Comparison of ENCODE assay signal across 9 cellular contexts in the genomic region with DNA sequence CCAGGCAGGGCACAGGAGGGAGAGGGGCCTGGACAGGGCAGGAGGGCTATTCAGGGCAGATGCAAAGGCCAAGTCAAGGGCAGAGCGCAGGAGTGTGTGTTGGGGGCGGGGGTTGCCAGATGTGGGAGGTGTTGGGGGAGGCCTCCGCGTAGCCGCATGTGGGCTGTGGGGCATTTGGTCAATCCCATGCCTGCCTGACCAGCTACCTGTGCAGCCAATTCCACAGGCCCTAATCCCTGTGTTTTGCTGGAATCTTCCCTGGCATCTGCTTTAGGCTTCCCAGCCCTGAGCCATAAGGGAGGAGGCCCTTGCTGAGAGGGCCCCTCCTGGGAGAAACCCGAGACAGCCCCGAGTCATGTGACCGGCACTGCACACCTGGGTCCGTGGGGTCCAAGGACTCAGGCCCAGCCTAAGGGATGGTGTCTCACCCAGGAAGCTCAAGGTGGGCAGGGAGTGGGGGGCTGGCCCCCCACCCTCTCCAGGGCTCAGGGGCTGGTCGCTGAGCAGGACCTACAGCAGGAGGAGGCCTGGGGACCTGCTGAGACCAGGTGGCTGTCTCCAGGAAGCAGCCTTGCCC. TPM values are rescaled to one million over a fixed set of nuclear protein-coding genes. Genes with fewer than 3 reads are reported as not detected.
DNase-seq lines count a peak whose midpoint lies in the region; ATAC-seq and TF ChIP-seq lines count a peak whose summit lies in the region.
"Had no signal": no experiment of that assay in that cellular context is flagged by ENCODE, and none has a peak within 500 bp of the region (broad histone marks: within the 10 kb centered on the region; RNA-seq: fewer than 3 reads in every experiment).

No MANE protein-coding gene starts in this region.

- peak overlapping the region; percentile 65 for H2AFZ ChIP-seq in osteoblast (ENCODE audit: low read length)
- no peak overlapping the region for H2AFZ ChIP-seq in PC-3 (ENCODE audit: low read length)

- no TSS peak for BruUV-seq in PC-3 (replicated peaks; lab: Mats Ljungman, UMichigan)

- no peaks in the 10 kb centered on the region for H3K27me3 Mint-ChIP-seq in chondrocyte (ENCODE audit: low read depth)

- H4K20me1 ChIP-seq in osteoblast (ENCODE audit: insufficient read depth, low read length) (no peaks in the 10 kb centered on the region), PC-3 (ENCODE audit: low read length) (no peaks in the 10 kb centered on the region)

- H3K9ac ChIP-seq in PC-3 (ENCODE audit: low read length), result no peak overlapping the region

- H3K27me3 ChIP-seq in osteoblast (ENCODE audit: insufficient read depth, low read length), result no peaks in the 10 kb centered on the region
- H3K27me3 ChIP-seq in PC-3 (ENCODE audit: low read length), result no peaks in the 10 kb centered on the region
- H3K27me3 ChIP-seq in prostate gland (replicated peaks; ENCODE audit: insufficient read depth), result no peaks in the 10 kb centered on the region

- DNase-seq in DMS79 treated with DMSO at 0.1 percent for 48 hours (lab: John Stamatoyannopoulos, UW) (peak; percentile 73), NCI-H1436 treated with DMSO at 0.1 percent for 48 hours (lab: John Stamatoyannopoulos, UW) (peak; percentile 27), chondrocyte (ENCODE audit: low spot score) (no peak), osteoblast (ENCODE audit: insufficient read length, low spot score, missing footprints) (peak; percentile 83), PC-3 (no peak), dermis blood vessel endothelial cell (no peak), prostate gland (ENCODE audit: low spot score) (no peak)

- H3K79me2 ChIP-seq in osteoblast (ENCODE audit: insufficient read depth, low read length) (no peaks in the 10 kb centered on the region), PC-3 (ENCODE audit: low read length) (no peaks in the 10 kb centered on the region)

- H3K4me3 Mint-ChIP-seq in chondrocyte (ENCODE audit: unreplicated experiment), result no peak overlapping the region

- 74% methylated on average over 10 of the region's 10 CpGs for WGBS in prostate gland

- H3K36me3 ChIP-seq in osteoblast (ENCODE audit: insufficient read depth, low read length), result peaks cover 5% of the 10 kb centered on the region
- H3K36me3 ChIP-seq in PC-3 (ENCODE audit: low read depth, low read length), result no peaks in the 10 kb centered on the region; the same call in 1 of the 2 replicates
- H3K36me3 ChIP-seq in prostate gland, result no peaks in the 10 kb centered on the region

- H3K27ac Mint-ChIP-seq in chondrocyte (ENCODE audit: unreplicated experiment), result peak overlapping the region; percentile 85

- TF ChIP-seq CTCF in chondrocyte (IDR thresholded peaks at IDR 0.05) (no peak), osteoblast (IDR thresholded peaks at IDR 0.05; ENCODE audit: extremely low read depth, low read depth, low read length) (no peak), PC-3 (conservative IDR thresholded peaks at IDR 0.05; ENCODE audit: low read depth, low read length) (no peak), prostate gland (IDR thresholded peaks at IDR 0.05) (no peak)

- peaks cover 8% of the 10 kb centered on the region for H3K4me1 ChIP-seq in osteoblast (ENCODE audit: insufficient read depth, low read length)
- no peaks in the 10 kb centered on the region for H3K4me1 ChIP-seq in PC-3 (ENCODE audit: insufficient read depth, low read length)
- H3K4me1 ChIP-seq in prostate gland (replicated peaks), result no peaks in the 10 kb centered on the region

- H3K4me2 ChIP-seq in osteoblast (ENCODE audit: insufficient read depth, low read length) (peak overlapping the region; percentile 58), PC-3 (ENCODE audit: low read length) (no peak overlapping the region)

- H3K9me3 Mint-ChIP-seq in chondrocyte (ENCODE audit: low read depth), result no peaks in the 10 kb centered on the region

- H3K9me3 ChIP-seq in osteoblast (ENCODE audit: low read depth, low read length), result no peaks in the 10 kb centered on the region
- no peaks in the 10 kb centered on the region for H3K9me3 ChIP-seq in PC-3 (ENCODE audit: low read length)
- no peaks in the 10 kb centered on the region for H3K9me3 ChIP-seq in prostate gland

- peaks cover under 1% of the 10 kb centered on the region for H3K36me3 Mint-ChIP-seq in chondrocyte (ENCODE audit: low read depth)

- ATAC-seq in GM21447 (IDR thresholded peaks at IDR 0.05; ENCODE audit: unreplicated experiment), result peak; percentile 6
- no peak for ATAC-seq in PC-3

- no peaks in the 10 kb centered on the region for H3F3A ChIP-seq in PC-3 (ENCODE audit: low read length, unreplicated experiment)

- peaks cover 14% of the 10 kb centered on the region for H3K4me1 Mint-ChIP-seq in chondrocyte (ENCODE audit: low read depth)

- CTCF ChIA-PET in PC-3 (lab: Charles Lee), result no interaction called here

- POLR2A ChIA-PET in PC-3 (lab: Charles Lee; ENCODE audit: unreplicated experiment), result interaction anchor here (0.5 kb wide), 1 partner anchor 89 kb away, joined by 3 read pairs; no protein-coding TSS in a partner anchor

- peak overlapping the region; percentile 30 for H3K27ac ChIP-seq in osteoblast (ENCODE audit: low read depth, low read length)
- no peak overlapping the region for H3K27ac ChIP-seq in PC-3 (ENCODE audit: low read length)
- H3K27ac ChIP-seq in prostate gland, result peak overlapping the region in 1 of 2 donors; percentile 76

- intact Hi-C loops in PC-3 (cut with micrococcal nuclease) (no loop called here), prostate gland (cut with DNase I) (no loop called here)

- TF ChIP-seq POLR2A in prostate gland (IDR thresholded peaks at IDR 0.05), result no peak

- H3K4me3 ChIP-seq in osteoblast (ENCODE audit: insufficient read depth, low read length) (peak overlapping the region; percentile 14), PC-3 (ENCODE audit: low read length) (no peak overlapping the region), prostate gland (no peak overlapping the region)

- H3K9me2 ChIP-seq in PC-3 (replicated peaks; ENCODE audit: low read length), result no peaks in the 10 kb centered on the region

RNA-seq across cellular contexts. Expression of a gene that starts 20.3 kb away (rescaled TPM):
- total RNA-seq in chondrocyte (9.1 to 9.4 TPM (median 9.4 TPM) in 3 replicates), osteoblast (2.4 and 2.5 TPM in 2 replicates), PC-3 (2014; rRNA removed) (7.5 and 9.2 TPM in 2 replicates), dermis blood vessel endothelial cell (2.0 and 7.5 TPM in 2 replicates), prostate gland (10 to 100 TPM in 1 of 2 donors, 1 to 10 TPM in 1; 9.2 to 12.7 TPM)

RNA-seq across cellular contexts. Expression of a gene that starts 33.5 kb away (rescaled TPM):
- 20.7 to 21.5 TPM (median 21.0 TPM) in 3 replicates for total RNA-seq in chondrocyte
- 11.5 and 11.9 TPM in 2 replicates for total RNA-seq in osteoblast
- total RNA-seq in PC-3 (2014; rRNA removed), result 50.8 and 85.2 TPM in 2 replicates
- total RNA-seq in dermis blood vessel endothelial cell, result 8.0 and 17.9 TPM in 2 replicates
- total RNA-seq in prostate gland, result 10 to 100 TPM; 18.6 to 47.4 TPM

RNA-seq across cellular contexts. Expression of a gene that starts 42.1 kb away (rescaled TPM):
- total RNA-seq in chondrocyte (not detected in 3 replicates), osteoblast (not detected in 2 replicates), PC-3 (2014; rRNA removed) (not detected in 2 replicates), dermis blood vessel endothelial cell (not detected in 2 replicates), prostate gland (not detected)
- total RNA-seq: M059J had no signal

RNA-seq across cellular contexts. Expression of a gene that starts 45.7 kb away (rescaled TPM):
- total RNA-seq in chondrocyte (2.5 to 3.0 TPM (median 2.9 TPM) in 3 replicates), osteoblast (1.1 and 1.2 TPM in 2 replicates), PC-3 (2014; rRNA removed) (14.2 and 14.7 TPM in 2 replicates), dermis blood vessel endothelial cell (4.5 and 11.4 TPM in 2 replicates), prostate gland (1 to 10 TPM; 4.7 to 8.3 TPM)

RNA-seq across cellular contexts. Expression of a gene that starts 47.6 kb away (rescaled TPM):
- total RNA-seq in chondrocyte, result 5.7 to 8.9 TPM (median 8.7 TPM) in 3 replicates
- 4.0 and 6.5 TPM in 2 replicates for total RNA-seq in osteoblast
- 0.92 TPM in 1 of 2 replicates, not detected in the other for total RNA-seq in PC-3 (2014; rRNA removed)
- total RNA-seq in dermis blood vessel endothelial cell, result 0.09 and 0.34 TPM in 2 replicates
- 1 to 10 TPM in 1 of 2 donors, under 1 TPM in 1; 0.50 to 9.1 TPM for total RNA-seq in prostate gland

Comparison
In these comparisons a context has a peak if more than half of its experiments do, and no peak if none do; other contexts are left out.
1. DNase-seq: peak in DMS79 treated with DMSO at 0.1 percent for 48 hours (single experiment), NCI-H1436 treated with DMSO at 0.1 percent for 48 hours (single experiment) and osteoblast (single experiment); none in chondrocyte (single experiment), PC-3 (single experiment), dermis blood vessel endothelial cell (single experiment) and prostate gland (single experiment).